In genomic region chr6:32854376-32855178, GRCh38 we compare ENCODE assay signal across 8 cellular contexts. TPM values are rescaled to one million over a fixed set of nuclear protein-coding genes. Genes with fewer than 3 reads are reported as not detected.
A peak's percentile ranks its signal among the peaks of the same experiment; 100 is the strongest.
DNase-seq lines count a peak whose midpoint lies in the region; ATAC-seq, FAIRE-seq and TF ChIP-seq lines count a peak whose summit lies in the region.

No MANE protein-coding gene starts in this region.

- TF ChIP-seq POLR2A in HepG2 (IDR thresholded peaks at IDR 0.05; ENCODE audit: insufficient read depth in 1 of 2, low read depth in 2 of 2, low read length in 2 of 2): no peak

- peaks cover 10% of the 10 kb centered on the region for H3K4me1 ChIP-seq in colonic mucosa
- H3K4me1 ChIP-seq in HepG2 (ENCODE audit: insufficient read depth, low read length): peaks cover 26% of the 10 kb centered on the region

- TF ChIP-seq CTCF in colonic mucosa (IDR thresholded peaks at IDR 0.05): no peak
- no peak; the same call in 1 of the 2 replicates for TF ChIP-seq CTCF in HepG2 (CRISPR knock-in tag; IDR thresholded peaks at IDR 0.05)

- H4K20me1 ChIP-seq in HepG2 (ENCODE audit: insufficient read depth, low read length): no peaks in the 10 kb centered on the region

- H3K4me2 ChIP-seq in HepG2 (ENCODE audit: low read depth, low read length): peak overlapping the region; percentile 98

- H2AFZ ChIP-seq in HepG2 (ENCODE audit: low read length): peak overlapping the region; percentile 57

- H3K36me3 ChIP-seq in colonic mucosa (peaks cover 23% of the 10 kb centered on the region), HepG2 (replicated peaks in 1 of 2; ENCODE audit: control insufficient read depth in 1 of 2, insufficient read depth in 2 of 2, low read length in 2 of 2) (peaks cover 0 to 6% of the 10 kb centered on the region in 2 experiments; a peak in 1 of 5 replicates)

- in situ Hi-C loops in HepG2 (cut with HindIII; ENCODE audit: extremely low pct_ligation_motif_present, low pct_unique_long_range_greater_than_20kb): no loop called here

- H3K9ac ChIP-seq in colonic mucosa (ENCODE audit: low read depth in 2 of 2, low read length in 2 of 2) (peak overlapping the region; percentile 99 to 100), HepG2 (ENCODE audit: insufficient read depth, low read depth, low read length) (0 out of 2 replicates have a peak overlapping the region, but pooled peaks have one; percentile 18)

- H3K4me3 ChIP-seq in colonic mucosa (peak overlapping the region; percentile 97), HepG2 (replicated peaks in 1 of 3; ENCODE audit: insufficient read depth in 1 of 3, low read depth in 2 of 3, low read length in 3 of 3) (peak overlapping the region; percentile 93 to 96 (median 95))

- TF ChIP-seq RAD21 in HepG2 (CRISPR knock-in tag; IDR thresholded peaks at IDR 0.05): no peak

- POLR2A ChIA-PET in HepG2 (lab: Yijun Ruan, JAX): interaction anchor here (0.9 to 3.8 kb wide), 6 partner anchors 10 to 117 kb away, joined by 4 to 69 read pairs (median 26); partner anchors contain the start of genes BRD2, PSMB8 and TAP2

- ATAC-seq in HG03280 (IDR thresholded peaks at IDR 0.05; ENCODE audit: unreplicated experiment) (peak; percentile 10), HepG2 (peak; percentile 11)

- H3K9me3 ChIP-seq in colonic mucosa (no peaks in the 10 kb centered on the region), HepG2 (ENCODE audit: low read length) (no peaks in the 10 kb centered on the region)

- H3K27me3 ChIP-seq in colonic mucosa: no peaks in the 10 kb centered on the region
- no peaks in the 10 kb centered on the region; a peak in 1 of 5 replicates for H3K27me3 ChIP-seq in HepG2 (ENCODE audit: control insufficient read depth in 1 of 2, insufficient read depth in 2 of 2, low read length in 2 of 2)

- H3K27ac ChIP-seq in colonic mucosa (peak overlapping the region; percentile 100), HepG2 (ENCODE audit: extremely low read length, insufficient read depth, low read length) (no peak overlapping the region)

- no peak for TF ChIP-seq EP300 in HepG2 (IDR thresholded peaks at IDR 0.05; ENCODE audit: low read depth in 2 of 2, low read length in 2 of 2)
- TF ChIP-seq EP300 in HepG2 (CRISPR knock-in tag; IDR thresholded peaks at IDR 0.05; ENCODE audit: borderline replicate concordance): no peak

- 5% methylated on average over 23 of the region's 24 CpGs for WGBS in HepG2 (ENCODE audit: low lambda C conversion rate)

- H3K79me2 ChIP-seq in HepG2 (ENCODE audit: insufficient read depth, low read length): no peaks in the 10 kb centered on the region

- DNase-seq in stimulated activated CD4-positive, alpha-beta T cell treated with anti-CD3 and anti-CD28 coated beads, Interleukin-12 subunit alpha, Interleukin-12 subunit beta, amount 100 ng/mL, for 4 hours: peak; percentile 61
- no peak for DNase-seq in stimulated activated CD4-positive, alpha-beta T cell treated with anti-CD3 and anti-CD28 coated beads, Interleukin-2, amount 100 ng/mL, for 48 hours
- DNase-seq in UCSD-AML1 (lab: John Stamatoyannopoulos, UW; ENCODE audit: unreplicated experiment) (peak; percentile 68), colonic mucosa (peak; percentile 71), HepG2 (ENCODE audit: low spot score) (no peak), DMS153 (lab: John Stamatoyannopoulos, UW) (no peak)
- DNase-seq in stimulated activated CD8-positive, alpha-beta memory T cell treated with anti-CD3 and anti-CD28 coated beads, Interleukin-2, amount 100 ng/mL, for 1 hour (ENCODE audit: low read depth in 2 of 2): peak; percentile 36 to 41

- intact Hi-C loops in colonic mucosa (cut with DNase I) (loop anchor here (2.0 kb wide), 1 partner anchor 16 kb away; the partner anchor contains the start of gene TAP2), HepG2 (cut with micrococcal nuclease; ENCODE audit: unreplicated experiment) (loop anchor here (1.0 kb wide), 1 partner anchor 28 kb away; no protein-coding TSS in a partner anchor)

- BruUV-seq in HepG2 (replicated peaks; lab: Mats Ljungman, UMichigan): no TSS peak

- peak; percentile 47 for FAIRE-seq in HepG2 (lab: Jason Lieb, UNC)

- CTCF ChIA-PET in HepG2 (lab: Yijun Ruan, JAX; ENCODE audit: low intra/inter-chr PET ratio, low total read pairs): interaction anchor here (1.2 to 2.4 kb wide), 2 partner anchors 14 to 15 kb away, joined by 4 to 39 read pairs; partner anchors contain the start of gene TAP2

RNA-seq across cellular contexts. Expression of gene PSMB9, which starts 0.6 kb away (rescaled TPM):
- total RNA-seq in colonic mucosa: 10 to 100 TPM; 43.0 to 66.0 TPM
- total RNA-seq in HepG2 (2016; rRNA removed; fragmentation: Illumina TruSeq; extraction: Trizol): 16.0 and 21.4 TPM in 2 replicates
- 3.2 and 3.3 TPM in 2 replicates for total RNA-seq in HepG2 (2016; cell fraction: cytosol; rRNA removed; fragmentation: Illumina TruSeq; extraction: Trizol; ENCODE audit: low read depth)
- 17.4 and 26.1 TPM in 2 replicates for total RNA-seq in HepG2 (2016; cell fraction: insoluble cytoplasmic fraction; rRNA removed; fragmentation: Illumina TruSeq; extraction: Trizol)
- 4.3 and 5.5 TPM in 2 replicates for total RNA-seq in HepG2 (2016; cell fraction: membrane; rRNA removed; fragmentation: Illumina TruSeq; extraction: Trizol)
- 5.0 and 6.6 TPM in 2 replicates for total RNA-seq in HepG2 (2016; cell fraction: nucleus; rRNA removed; fragmentation: Illumina TruSeq; extraction: Trizol)
- polyA plus RNA-seq in HepG2 (2011; rRNA removed): 15.6 and 17.3 TPM in 2 replicates
- 19.5 and 21.0 TPM in 2 replicates for polyA plus RNA-seq in HepG2 (2011; cell fraction: cytosol; rRNA removed)
- 4.4 and 5.1 TPM in 2 replicates for polyA plus RNA-seq in HepG2 (2011; cell fraction: nucleus; rRNA removed)
- polyA plus RNA-seq in HepG2 (2012): 3.4 and 5.3 TPM in 2 replicates
- 4.7 and 6.1 TPM in 2 replicates for polyA plus RNA-seq in HepG2 (2016; cell fraction: cytosol; fragmentation: Illumina TruSeq; extraction: Trizol; ENCODE audit: low read depth)
- polyA plus RNA-seq in HepG2 (2016; cell fraction: insoluble cytoplasmic fraction; fragmentation: Illumina TruSeq; extraction: Trizol; ENCODE audit: low read depth): 24.7 and 26.1 TPM in 2 replicates
- polyA plus RNA-seq in HepG2 (2016; cell fraction: membrane; fragmentation: Illumina TruSeq; extraction: Trizol; ENCODE audit: low read depth): 4.7 and 6.1 TPM in 2 replicates
- polyA plus RNA-seq in HepG2 (2016; cell fraction: nucleus; fragmentation: Illumina TruSeq; extraction: Trizol; ENCODE audit: insufficient read depth, low read depth): 10.3 and 12.6 TPM in 2 replicates
- polyA minus RNA-seq in HepG2 (2011; rRNA and poly(A)+ RNA removed; ENCODE audit: low replicate concordance): 7.4 and 20.2 TPM in 2 replicates
- polyA minus RNA-seq in HepG2 (2011; cell fraction: cytosol; rRNA and poly(A)+ RNA removed): 3.7 and 5.3 TPM in 2 replicates
- 2.3 and 4.8 TPM in 2 replicates for polyA minus RNA-seq in HepG2 (2011; cell fraction: nucleus; rRNA and poly(A)+ RNA removed)

RNA-seq across cellular contexts. Expression of gene TAP1, which starts 1.1 kb away (rescaled TPM):
- total RNA-seq in colonic mucosa (100 to 1,000 TPM in 1 of 2 donors, 10 to 100 TPM in 1; 86.9 to 128 TPM), HepG2 (2016; rRNA removed; fragmentation: Illumina TruSeq; extraction: Trizol) (23.0 and 52.2 TPM in 2 replicates)
- total RNA-seq in HepG2 (2016; cell fraction: cytosol; rRNA removed; fragmentation: Illumina TruSeq; extraction: Trizol; ENCODE audit: low read depth): 9.3 and 11.5 TPM in 2 replicates
- total RNA-seq in HepG2 (2016; cell fraction: insoluble cytoplasmic fraction; rRNA removed; fragmentation: Illumina TruSeq; extraction: Trizol): 22.7 and 50.5 TPM in 2 replicates
- total RNA-seq in HepG2 (2016; cell fraction: membrane; rRNA removed; fragmentation: Illumina TruSeq; extraction: Trizol): 19.4 and 21.5 TPM in 2 replicates
- 42.8 and 46.0 TPM in 2 replicates for total RNA-seq in HepG2 (2016; cell fraction: nucleus; rRNA removed; fragmentation: Illumina TruSeq; extraction: Trizol)
- 31.2 and 34.5 TPM in 2 replicates for polyA plus RNA-seq in HepG2 (2011; rRNA removed)
- polyA plus RNA-seq in HepG2 (2011; cell fraction: cytosol; rRNA removed): 27.9 and 29.3 TPM in 2 replicates
- polyA plus RNA-seq in HepG2 (2011; cell fraction: nucleus; rRNA removed): 33.1 and 33.7 TPM in 2 replicates
- polyA plus RNA-seq in HepG2 (2012): 13.9 and 21.5 TPM in 2 replicates
- 7.3 TPM in 2 replicates for polyA plus RNA-seq in HepG2 (2016; cell fraction: cytosol; fragmentation: Illumina TruSeq; extraction: Trizol; ENCODE audit: low read depth)
- 17.6 and 20.8 TPM in 2 replicates for polyA plus RNA-seq in HepG2 (2016; cell fraction: insoluble cytoplasmic fraction; fragmentation: Illumina TruSeq; extraction: Trizol; ENCODE audit: low read depth)
- 11.8 and 14.3 TPM in 2 replicates for polyA plus RNA-seq in HepG2 (2016; cell fraction: membrane; fragmentation: Illumina TruSeq; extraction: Trizol; ENCODE audit: low read depth)
- polyA plus RNA-seq in HepG2 (2016; cell fraction: nucleus; fragmentation: Illumina TruSeq; extraction: Trizol; ENCODE audit: insufficient read depth, low read depth): 60.4 and 64.9 TPM in 2 replicates
- polyA minus RNA-seq in HepG2 (2011; rRNA and poly(A)+ RNA removed; ENCODE audit: low replicate concordance): 46.0 and 105 TPM in 2 replicates
- 18.2 and 19.3 TPM in 2 replicates for polyA minus RNA-seq in HepG2 (2011; cell fraction: cytosol; rRNA and poly(A)+ RNA removed)
- 7.5 and 13.4 TPM in 2 replicates for polyA minus RNA-seq in HepG2 (2011; cell fraction: nucleus; rRNA and poly(A)+ RNA removed)

RNA-seq across cellular contexts. Expression of gene PSMB8, which starts 10.7 kb away (rescaled TPM):
- total RNA-seq in colonic mucosa (100 to 1,000 TPM; 152 to 154 TPM), HepG2 (2016; rRNA removed; fragmentation: Illumina TruSeq; extraction: Trizol) (64.7 and 74.9 TPM in 2 replicates)
- total RNA-seq in HepG2 (2016; cell fraction: cytosol; rRNA removed; fragmentation: Illumina TruSeq; extraction: Trizol; ENCODE audit: low read depth): 17.3 and 18.5 TPM in 2 replicates
- total RNA-seq in HepG2 (2016; cell fraction: insoluble cytoplasmic fraction; rRNA removed; fragmentation: Illumina TruSeq; extraction: Trizol): 69.4 and 76.9 TPM in 2 replicates
- total RNA-seq in HepG2 (2016; cell fraction: membrane; rRNA removed; fragmentation: Illumina TruSeq; extraction: Trizol): 30.5 and 33.2 TPM in 2 replicates
- total RNA-seq in HepG2 (2016; cell fraction: nucleus; rRNA removed; fragmentation: Illumina TruSeq; extraction: Trizol): 24.1 and 26.9 TPM in 2 replicates
- polyA plus RNA-seq in HepG2 (2011; rRNA removed): 30.7 and 41.2 TPM in 2 replicates
- 43.0 and 50.9 TPM in 2 replicates for polyA plus RNA-seq in HepG2 (2011; cell fraction: cytosol; rRNA removed)
- 24.6 and 37.8 TPM in 2 replicates for polyA plus RNA-seq in HepG2 (2011; cell fraction: nucleus; rRNA removed)
- polyA plus RNA-seq in HepG2 (2012): 24.6 and 32.8 TPM in 2 replicates
- 16.9 and 17.5 TPM in 2 replicates for polyA plus RNA-seq in HepG2 (2016; cell fraction: cytosol; fragmentation: Illumina TruSeq; extraction: Trizol; ENCODE audit: low read depth)
- 67.6 and 73.1 TPM in 2 replicates for polyA plus RNA-seq in HepG2 (2016; cell fraction: insoluble cytoplasmic fraction; fragmentation: Illumina TruSeq; extraction: Trizol; ENCODE audit: low read depth)
- polyA plus RNA-seq in HepG2 (2016; cell fraction: membrane; fragmentation: Illumina TruSeq; extraction: Trizol; ENCODE audit: low read depth): 25.0 and 28.1 TPM in 2 replicates
- 41.0 and 43.4 TPM in 2 replicates for polyA plus RNA-seq in HepG2 (2016; cell fraction: nucleus; fragmentation: Illumina TruSeq; extraction: Trizol; ENCODE audit: insufficient read depth, low read depth)
- polyA minus RNA-seq in HepG2 (2011; rRNA and poly(A)+ RNA removed; ENCODE audit: low replicate concordance): 17.3 and 80.7 TPM in 2 replicates
- polyA minus RNA-seq in HepG2 (2011; cell fraction: cytosol; rRNA and poly(A)+ RNA removed): 6.2 and 7.1 TPM in 2 replicates
- polyA minus RNA-seq in HepG2 (2011; cell fraction: nucleus; rRNA and poly(A)+ RNA removed): 3.9 and 6.7 TPM in 2 replicates

RNA-seq across cellular contexts. Expression of gene TAP2, which starts 16.0 kb away (rescaled TPM):
- 10 to 100 TPM; 45.2 to 95.1 TPM for total RNA-seq in colonic mucosa
- 9.8 and 17.6 TPM in 2 replicates for total RNA-seq in HepG2 (2016; rRNA removed; fragmentation: Illumina TruSeq; extraction: Trizol)
- total RNA-seq in HepG2 (2016; cell fraction: cytosol; rRNA removed; fragmentation: Illumina TruSeq; extraction: Trizol; ENCODE audit: low read depth): 1.2 and 1.7 TPM in 2 replicates
- 9.2 and 20.2 TPM in 2 replicates for total RNA-seq in HepG2 (2016; cell fraction: insoluble cytoplasmic fraction; rRNA removed; fragmentation: Illumina TruSeq; extraction: Trizol)
- 4.0 and 4.1 TPM in 2 replicates for total RNA-seq in HepG2 (2016; cell fraction: membrane; rRNA removed; fragmentation: Illumina TruSeq; extraction: Trizol)
- total RNA-seq in HepG2 (2016; cell fraction: nucleus; rRNA removed; fragmentation: Illumina TruSeq; extraction: Trizol): 21.3 and 26.0 TPM in 2 replicates
- polyA plus RNA-seq in HepG2 (2011; rRNA removed): 10.3 and 16.2 TPM in 2 replicates
- 7.9 and 11.8 TPM in 2 replicates for polyA plus RNA-seq in HepG2 (2011; cell fraction: cytosol; rRNA removed)
- 17.4 and 34.9 TPM in 2 replicates for polyA plus RNA-seq in HepG2 (2011; cell fraction: nucleus; rRNA removed)
- polyA plus RNA-seq in HepG2 (2012): 11.3 and 15.1 TPM in 2 replicates
- 0.72 and 1.6 TPM in 2 replicates for polyA plus RNA-seq in HepG2 (2016; cell fraction: cytosol; fragmentation: Illumina TruSeq; extraction: Trizol; ENCODE audit: low read depth)
- 11.8 and 12.8 TPM in 2 replicates for polyA plus RNA-seq in HepG2 (2016; cell fraction: insoluble cytoplasmic fraction; fragmentation: Illumina TruSeq; extraction: Trizol; ENCODE audit: low read depth)
- polyA plus RNA-seq in HepG2 (2016; cell fraction: membrane; fragmentation: Illumina TruSeq; extraction: Trizol; ENCODE audit: low read depth): 2.6 and 3.1 TPM in 2 replicates
- 54.1 and 59.6 TPM in 2 replicates for polyA plus RNA-seq in HepG2 (2016; cell fraction: nucleus; fragmentation: Illumina TruSeq; extraction: Trizol; ENCODE audit: insufficient read depth, low read depth)
- 39.2 and 126 TPM in 2 replicates for polyA minus RNA-seq in HepG2 (2011; rRNA and poly(A)+ RNA removed; ENCODE audit: low replicate concordance)
- 9.4 and 12.6 TPM in 2 replicates for polyA minus RNA-seq in HepG2 (2011; cell fraction: cytosol; rRNA and poly(A)+ RNA removed)
- 21.8 and 31.5 TPM in 2 replicates for polyA minus RNA-seq in HepG2 (2011; cell fraction: nucleus; rRNA and poly(A)+ RNA removed)

RNA-seq across cellular contexts. Expression of gene HLA-DOB, which starts 37.8 kb away (rescaled TPM):
- total RNA-seq in colonic mucosa: under 1 TPM; 0.58 to 0.69 TPM
- not detected in 2 replicates for total RNA-seq in HepG2 (2016; rRNA removed; fragmentation: Illumina TruSeq; extraction: Trizol)
- not detected in 2 replicates for total RNA-seq in HepG2 (2016; cell fraction: cytosol; rRNA removed; fragmentation: Illumina TruSeq; extraction: Trizol; ENCODE audit: low read depth)
- 0.09 TPM in 1 of 2 replicates, not detected in the other for total RNA-seq in HepG2 (2016; cell fraction: insoluble cytoplasmic fraction; rRNA removed; fragmentation: Illumina TruSeq; extraction: Trizol)
- not detected in 2 replicates for total RNA-seq in HepG2 (2016; cell fraction: membrane; rRNA removed; fragmentation: Illumina TruSeq; extraction: Trizol)
- not detected in 2 replicates for total RNA-seq in HepG2 (2016; cell fraction: nucleus; rRNA removed; fragmentation: Illumina TruSeq; extraction: Trizol)
- 0.09 TPM in 1 of 2 replicates, not detected in the other for polyA plus RNA-seq in HepG2 (2011; rRNA removed)
- polyA plus RNA-seq in HepG2 (2011; cell fraction: cytosol; rRNA removed): not detected in 2 replicates
- 0.21 TPM in 2 replicates for polyA plus RNA-seq in HepG2 (2011; cell fraction: nucleus; rRNA removed)
- not detected in 2 replicates for polyA plus RNA-seq in HepG2 (2012)
- polyA plus RNA-seq in HepG2 (2016; cell fraction: cytosol; fragmentation: Illumina TruSeq; extraction: Trizol; ENCODE audit: low read depth): not detected in 2 replicates
- polyA plus RNA-seq in HepG2 (2016; cell fraction: insoluble cytoplasmic fraction; fragmentation: Illumina TruSeq; extraction: Trizol; ENCODE audit: low read depth): not detected in 2 replicates
- not detected in 2 replicates for polyA plus RNA-seq in HepG2 (2016; cell fraction: membrane; fragmentation: Illumina TruSeq; extraction: Trizol; ENCODE audit: low read depth)
- 1.1 TPM in 1 of 2 replicates, not detected in the other for polyA plus RNA-seq in HepG2 (2016; cell fraction: nucleus; fragmentation: Illumina TruSeq; extraction: Trizol; ENCODE audit: insufficient read depth, low read depth)
- 0.20 and 1.2 TPM in 2 replicates for polyA minus RNA-seq in HepG2 (2011; rRNA and poly(A)+ RNA removed; ENCODE audit: low replicate concordance)
- polyA minus RNA-seq in HepG2 (2011; cell fraction: cytosol; rRNA and poly(A)+ RNA removed): not detected in 2 replicates
- polyA minus RNA-seq in HepG2 (2011; cell fraction: nucleus; rRNA and poly(A)+ RNA removed): 0.52 TPM in 1 of 2 replicates, not detected in the other

Comparison
In these comparisons a context has a peak if more than half of its experiments do, and no peak if none do; other contexts are left out.
1. DNase-seq: peak in stimulated activated CD4-positive, alpha-beta T cell treated with anti-CD3 and anti-CD28 coated beads, Interleukin-12 subunit alpha, Interleukin-12 subunit beta, amount 100 ng/mL, for 4 hours (single experiment), UCSD-AML1 (single experiment), colonic mucosa (single experiment) and stimulated activated CD8-positive, alpha-beta memory T cell treated with anti-CD3 and anti-CD28 coated beads, Interleukin-2, amount 100 ng/mL, for 1 hour (2 of 2); none in stimulated activated CD4-positive, alpha-beta T cell treated with anti-CD3 and anti-CD28 coated beads, Interleukin-2, amount 100 ng/mL, for 48 hours (0 of 2), HepG2 (single experiment) and DMS153 (single experiment).